Comparison of ENCODE assay signal across 8 cellular contexts in genomic region chr20:49936153-49937022, GRCh38. TPM values are rescaled to one million over a fixed set of nuclear protein-coding genes. Genes with fewer than 3 reads are reported as not detected.
DNase-seq lines count a peak whose midpoint lies in the region; ATAC-seq and TF ChIP-seq lines count a peak whose summit lies in the region.

TSS of gene RNF114 (plus strand) at chr20:49936397. CDS start at chr20:49936413, 16 bp downstream.

- no peaks in the 10 kb centered on the region for H3K27me3 ChIP-seq in AG04450 (ENCODE audit: control insufficient read depth, insufficient read depth, low read length)

- peak within 1 kb of the TSS; percentile 81 for H3K27ac ChIP-seq in AG04450 (ENCODE audit: low read depth, low read length)
- peak within 1 kb of the TSS; percentile 69 for H3K27ac ChIP-seq in cingulate gyrus (ENCODE audit: low read depth, low read length)

- no peak for TF ChIP-seq CTCF in AG04450 (IDR thresholded peaks at IDR 0.05; ENCODE audit: low read depth, low read length)

- ATAC-seq in GM18873 (IDR thresholded peaks at IDR 0.05; ENCODE audit: low FRiP score, unreplicated experiment) (peak; percentile 39), HG03280 (IDR thresholded peaks at IDR 0.05; ENCODE audit: unreplicated experiment) (peak; percentile 83)

- POLR2A ChIA-PET in AG04450 (lab: Yijun Ruan, JAX): interaction anchor here (1.2 to 3.8 kb wide), 2 partner anchors 12 to 20 kb away, joined by 9 to 21 read pairs; partner anchors contain the start of gene SPATA2

- peak within 1 kb of the TSS; percentile 96 for H3K4me3 ChIP-seq in AG04450 (ENCODE audit: low read depth, low read length)

- CTCF ChIA-PET in AG04450 (lab: Charles Lee): interaction anchor here (3.3 kb wide), 1 partner anchor 135 kb away, joined by 16 read pairs; no protein-coding TSS in a partner anchor

- no peaks in the 10 kb centered on the region; the same call in 1 of the 2 replicates for H3K9me3 ChIP-seq in AG04450 (ENCODE audit: control insufficient read depth, insufficient read depth, low read length)

- peak; percentile 67 for DNase-seq in AG04450 (ENCODE audit: low read depth, low spot score)
- DNase-seq in NCI-H524 treated with DMSO at 0.1 percent for 48 hours (lab: John Stamatoyannopoulos, UW): peak; percentile 26
- DNase-seq in activated CD4-positive, alpha-beta T cell treated with anti-CD3 and anti-CD28 coated beads for 48 hours: peak; percentile 94
- peak; percentile 90 for DNase-seq in kidney tubule cell (ENCODE audit: low spot score)
- DNase-seq in stimulated activated CD4-positive, alpha-beta T cell treated with anti-CD3 and anti-CD28 coated beads, Interleukin-1b, Interleukin-23, amount 100 ng/mL, for 1 hour (ENCODE audit: low read depth in 2 of 2): peak; percentile 81 to 90

RNA-seq across cellular contexts. Expression of gene RNF114, which starts in this region (rescaled TPM):
- polyA plus RNA-seq in AG04450 (2011; rRNA removed): 69.6 and 87.4 TPM in 2 replicates
- 61.3 and 72.9 TPM in 2 replicates for polyA minus RNA-seq in AG04450 (2011; rRNA and poly(A)+ RNA removed)

Comparison
In these comparisons a context has a peak if more than half of its experiments do, and no peak if none do; other contexts are left out.
1. Peak in every context shown above with its lines: DNase-seq, ATAC-seq, H3K4me3 ChIP-seq and H3K27ac ChIP-seq.
2. DNase-seq: peak in every context shown above with its lines; median percentile 94 in activated CD4-positive, alpha-beta T cell treated with anti-CD3 and anti-CD28 coated beads for 48 hours; 90 in kidney tubule cell; 86 in stimulated activated CD4-positive, alpha-beta T cell treated with anti-CD3 and anti-CD28 coated beads, Interleukin-1b, Interleukin-23, amount 100 ng/mL, for 1 hour; 67 in AG04450; 26 in NCI-H524 treated with DMSO at 0.1 percent for 48 hours.